8 cellular contexts compared by ENCODE assay signal in the genomic region with DNA sequence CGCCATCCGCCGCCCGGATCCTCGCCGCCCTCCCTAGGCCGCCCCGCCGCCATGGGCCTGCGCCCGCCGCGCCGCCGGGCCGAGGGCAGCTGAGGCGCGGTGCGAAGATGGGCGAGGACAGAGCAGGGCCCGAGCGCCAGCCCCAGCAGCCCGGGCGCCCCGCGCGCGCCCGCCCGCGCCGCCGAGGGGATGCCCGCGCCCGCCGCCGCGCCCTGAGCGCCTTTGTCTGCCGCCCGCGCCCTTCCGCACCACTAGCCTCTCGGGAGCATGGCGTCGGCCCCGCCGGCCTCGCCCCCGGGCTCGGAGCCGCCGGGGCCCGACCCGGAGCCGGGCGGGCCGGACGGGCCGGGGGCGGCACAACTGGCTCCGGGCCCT. TPM values are rescaled to one million over a fixed set of nuclear protein-coding genes. Genes with fewer than 3 reads are reported as not detected.
DNase-seq lines count a peak whose midpoint lies in the region; ATAC-seq and TF ChIP-seq lines count a peak whose summit lies in the region.

No MANE protein-coding gene starts in this region.

- H3K27me3 ChIP-seq in H9 (ENCODE audit: insufficient read depth, low read length) (peaks cover 16% of the 10 kb centered on the region; the same call in 1 of the 2 replicates), dorsolateral prefrontal cortex (no peaks in the 10 kb centered on the region)

- H3T11ph ChIP-seq in H9 (ENCODE audit: low read length): no peak overlapping the region

- H3K9me3 ChIP-seq in H9 (ENCODE audit: control insufficient read depth, low read depth, low read length) (no peaks in the 10 kb centered on the region), OCI-LY7 (ENCODE audit: low read length) (no peaks in the 10 kb centered on the region)

- H3K4ac ChIP-seq in H9 (ENCODE audit: low read depth, low read length): no peak overlapping the region

- no TSS peak for BruUV-seq in OCI-LY7 (replicated peaks; lab: Mats Ljungman, UMichigan)

- H3K27ac ChIP-seq in H9 (ENCODE audit: insufficient read length, low read depth, low read length) (no peak overlapping the region), OCI-LY7 (ENCODE audit: low read depth, low read length, poor library complexity, severe bottlenecking) (no peak overlapping the region), dorsolateral prefrontal cortex (peak overlapping the region in 52 of 59 donors; percentile 70 to 98 (median 92))

- H3K36me3 Mint-ChIP-seq in H9 (ENCODE audit: insufficient read depth in 1 of 3, low read depth in 3 of 3) (peaks cover 7 to 25% (median 14%) of the 10 kb centered on the region in 3 experiments; a peak in 6 of 7 replicates), neural crest cell (ENCODE audit: low read depth) (peaks cover 2% of the 10 kb centered on the region)

- H3K4me2 ChIP-seq in H9 (ENCODE audit: insufficient read depth, insufficient read length, low read length) (no peak overlapping the region), OCI-LY7 (ENCODE audit: low read length) (peak overlapping the region; percentile 97; the same call in 1 of the 2 replicates)

- no peak overlapping the region for H4K8ac ChIP-seq in H9 (replicated peaks; ENCODE audit: insufficient read length, low read depth, low read length)

- H3K14ac ChIP-seq in H9 (ENCODE audit: insufficient read depth, low read length): no peak overlapping the region

- H4K5ac ChIP-seq in H9 (ENCODE audit: insufficient read length, low read depth, low read length): no peak overlapping the region

- H3K4me3 Mint-ChIP-seq in H9 (peak overlapping the region; percentile 68 to 82; a peak in 3 of 5 replicates), neural crest cell (peak overlapping the region; percentile 89)

- no peak overlapping the region for H3K9ac ChIP-seq in H9 (ENCODE audit: extremely low read depth, insufficient read length, low read length)

- WGBS in H9 (ENCODE audit: extremely low coverage, insufficient read length, low lambda C conversion rate): no CpG with 5 or more reads among the region's 63 CpGs

- H3K79me2 ChIP-seq in H9 (ENCODE audit: insufficient read depth, low read length): peaks cover 5% of the 10 kb centered on the region; the same call in 1 of the 2 replicates
- H3K79me2 ChIP-seq in OCI-LY7 (ENCODE audit: insufficient read depth, low read depth, low read length): peaks cover 14% of the 10 kb centered on the region; the same call in 1 of the 2 replicates

- no peak overlapping the region for H3K18ac ChIP-seq in H9 (ENCODE audit: insufficient read length, low read depth, low read length)

- no peak overlapping the region for H3K56ac ChIP-seq in H9 (ENCODE audit: insufficient read length, low read depth, low read length)

- H3K9me3 Mint-ChIP-seq in H9 (no peaks in the 10 kb centered on the region; a peak in 1 of 5 replicates), neural crest cell (no peaks in the 10 kb centered on the region)

- no peak overlapping the region for H2AK5ac ChIP-seq in H9 (ENCODE audit: insufficient read length, low read length)

- H3K27ac Mint-ChIP-seq in H9: no peak overlapping the region
- H3K27ac Mint-ChIP-seq in neural crest cell (ENCODE audit: unreplicated experiment): no peak overlapping the region

- peaks cover 18% of the 10 kb centered on the region for H3K23me2 ChIP-seq in H9 (ENCODE audit: insufficient read length, low read depth, low read length, poor library complexity, severe bottlenecking)

- intact Hi-C loops in OCI-LY7 (cut with micrococcal nuclease; ENCODE audit: unreplicated experiment): no loop called here
- intact Hi-C loops in dorsolateral prefrontal cortex (cut with DNase I): loop anchor here (2.0 to 5.0 kb wide), 4 partner anchors 25 to 62 kb away; a partner anchor contains a TSS

- no peak overlapping the region for H2BK15ac ChIP-seq in H9 (ENCODE audit: low read depth, low read length)

- no peak overlapping the region for H2BK20ac ChIP-seq in H9 (ENCODE audit: low read depth, low read length, poor library complexity, severe bottlenecking)

- H2BK5ac ChIP-seq in H9 (ENCODE audit: insufficient read length, low read length): no peak overlapping the region

- H3K4me1 ChIP-seq in H9 (ENCODE audit: insufficient read depth, low read length) (no peaks in the 10 kb centered on the region), OCI-LY7 (ENCODE audit: insufficient read depth, low read length, poor library complexity, severe bottlenecking) (peaks cover 22% of the 10 kb centered on the region)

- POLR2A ChIA-PET in OCI-LY7 (lab: Charles Lee): no interaction called here

- DNase-seq in H9: no peak
- no peak for DNase-seq in OCI-LY7 (ENCODE audit: low spot score)
- peak in 1 of 10 donors; percentile 53 for DNase-seq in dorsolateral prefrontal cortex
- DNase-seq in neural crest cell (ENCODE audit: low read depth, low spot score): no peak
- no peak for DNase-seq in NCI-H2029 treated with DMSO at 0.1 percent for 48 hours (lab: John Stamatoyannopoulos, UW)
- no peak for DNase-seq in C1 segment of cervical spinal cord (lab: John Stamatoyannopoulos, UW)

- no peak overlapping the region for H2BK120ac ChIP-seq in H9 (ENCODE audit: low read depth, low read length, poor library complexity, severe bottlenecking)

- H3K4me1 Mint-ChIP-seq in H9: peaks cover 17 to 24% of the 10 kb centered on the region in 2 experiments
- peaks cover 45% of the 10 kb centered on the region for H3K4me1 Mint-ChIP-seq in neural crest cell

- H2AFZ ChIP-seq in H9 (ENCODE audit: low read length): no peak overlapping the region
- H2AFZ ChIP-seq in OCI-LY7 (ENCODE audit: low read length): no peak overlapping the region

- H2BK12ac ChIP-seq in H9 (ENCODE audit: insufficient read length, low read depth, low read length): no peak overlapping the region

- CTCF ChIA-PET in OCI-LY7 (lab: Charles Lee; ENCODE audit: unreplicated experiment): no interaction called here

- no peak overlapping the region for H3K23ac ChIP-seq in H9 (ENCODE audit: insufficient read length, low read depth, low read length)

- peaks cover 58% of the 10 kb centered on the region for H3K27me3 Mint-ChIP-seq in H9 (ENCODE audit: low read depth)
- H3K27me3 Mint-ChIP-seq in neural crest cell (ENCODE audit: low read depth): peaks cover 21% of the 10 kb centered on the region

- H3K36me3 ChIP-seq in OCI-LY7 (ENCODE audit: insufficient read depth, low read length): peaks cover 3% of the 10 kb centered on the region; the same call in 1 of the 2 replicates

- peak overlapping the region; percentile 90 for H3K4me3 ChIP-seq in OCI-LY7 (ENCODE audit: low read depth, low read length, poor library complexity, severe bottlenecking)
- peak overlapping the region in 58 of 59 donors; percentile 62 to 95 (median 81) for H3K4me3 ChIP-seq in dorsolateral prefrontal cortex

- H4K20me1 ChIP-seq in H9 (ENCODE audit: control insufficient read depth, insufficient read depth, insufficient read length): no peaks in the 10 kb centered on the region
- peaks cover 12% of the 10 kb centered on the region for H4K20me1 ChIP-seq in OCI-LY7 (ENCODE audit: insufficient read depth, low read length)

- TF ChIP-seq CTCF in H9 (conservative IDR thresholded peaks at IDR 0.05) (no peak), OCI-LY7 (conservative IDR thresholded peaks at IDR 0.05; ENCODE audit: low read length) (no peak), dorsolateral prefrontal cortex (IDR thresholded peaks at IDR 0.05 in 54 of 56, conservative IDR thresholded peaks at IDR 0.05 in 2 of 56; ENCODE audit: low read depth in 1 of 56, partially characterized antibody in 56 of 56) (no peak), neural crest cell (conservative IDR thresholded peaks at IDR 0.05) (no peak)

- ATAC-seq in GM18502 (IDR thresholded peaks at IDR 0.05; ENCODE audit: poor library complexity, unreplicated experiment) (peak; percentile 40), GM18873 (IDR thresholded peaks at IDR 0.05; ENCODE audit: low FRiP score, unreplicated experiment) (no peak)

- no peaks in the 10 kb centered on the region for H3K79me1 ChIP-seq in H9 (ENCODE audit: insufficient read depth, low read depth, low read length, poor library complexity, severe bottlenecking)

- no peaks in the 10 kb centered on the region for H3K9me2 ChIP-seq in OCI-LY7 (ENCODE audit: insufficient read depth, low read length)

- H4K91ac ChIP-seq in H9 (ENCODE audit: insufficient read length, low read depth, low read length): no peak overlapping the region

RNA-seq across cellular contexts. Expression of a gene that starts 0.3 kb away (rescaled TPM):
- total RNA-seq in H9 (2021) (37.1 TPM in 2 replicates), OCI-LY7 (2022) (47.5 and 51.2 TPM in 2 replicates), dorsolateral prefrontal cortex (100 to 1,000 TPM in 110 of 120 experiments, 10 to 100 TPM in 10; 84.7 to 179 (median 116) TPM), neural crest cell (70.5 and 72.2 TPM in 2 replicates)
- total RNA-seq in OCI-LY7 (2014; rRNA removed; shearing (Covaris generic)): 29.0 and 29.9 TPM in 2 replicates

RNA-seq across cellular contexts. Expression of a gene that starts 24.0 kb away (rescaled TPM):
- total RNA-seq in H9 (2021) (38.8 and 39.3 TPM in 2 replicates), OCI-LY7 (2022) (14.4 and 15.9 TPM in 2 replicates), dorsolateral prefrontal cortex (10 to 100 TPM in 108 of 120 experiments, 1 to 10 TPM in 12; 7.2 to 23.9 (median 13.5) TPM), neural crest cell (22.4 and 25.7 TPM in 2 replicates)
- total RNA-seq in OCI-LY7 (2014; rRNA removed; shearing (Covaris generic)): 7.5 and 8.0 TPM in 2 replicates

RNA-seq across cellular contexts. Expression of a gene that starts 28.7 kb away (rescaled TPM):
- total RNA-seq in H9 (2021) (319 and 320 TPM in 2 replicates), OCI-LY7 (2022) (24.3 and 25.0 TPM in 2 replicates), dorsolateral prefrontal cortex (10 to 100 TPM; 27.9 to 89.2 (median 49.4) TPM), neural crest cell (233 and 254 TPM in 2 replicates)
- total RNA-seq in OCI-LY7 (2014; rRNA removed; shearing (Covaris generic)): 25.0 and 28.3 TPM in 2 replicates

RNA-seq across cellular contexts. Expression of a gene that starts 43.9 kb away (rescaled TPM):
- total RNA-seq in H9 (2021): 111 and 114 TPM in 2 replicates
- total RNA-seq in OCI-LY7 (2014; rRNA removed; shearing (Covaris generic)): 40.1 and 50.6 TPM in 2 replicates
- total RNA-seq in OCI-LY7 (2022): 34.3 and 41.2 TPM in 2 replicates
- 10 to 100 TPM; 16.0 to 41.4 (median 25.9) TPM for total RNA-seq in dorsolateral prefrontal cortex
- total RNA-seq in neural crest cell: 56.4 and 62.0 TPM in 2 replicates

RNA-seq across cellular contexts. Expression of a gene that starts 55.4 kb away (rescaled TPM):
- total RNA-seq in H9 (2021) (154 TPM in 2 replicates), OCI-LY7 (2022) (78.1 and 84.6 TPM in 2 replicates), dorsolateral prefrontal cortex (10 to 100 TPM; 38.3 to 94.6 (median 65.9) TPM), neural crest cell (80.4 and 84.6 TPM in 2 replicates)
- total RNA-seq in OCI-LY7 (2014; rRNA removed; shearing (Covaris generic)): 113 and 134 TPM in 2 replicates

Comparison
In these comparisons a context has a peak if more than half of its experiments do, and no peak if none do; other contexts are left out.
1. H3K27ac ChIP-seq: peak in dorsolateral prefrontal cortex (52 of 59); none in H9 (single experiment) and OCI-LY7 (single experiment).